In genomic region chr3:134666466-134666865, GRCh38 we compare ENCODE assay signal across 15 cellular contexts. TPM values are rescaled to one million over a fixed set of nuclear protein-coding genes. Genes with fewer than 3 reads are reported as not detected.
DNase-seq lines count a peak whose midpoint lies in the region; ATAC-seq lines count a peak whose summit lies in the region.
"Had no signal": no experiment of that assay in that cellular context is flagged by ENCODE, and none has a peak within 500 bp of the region (broad histone marks: within the 10 kb centered on the region; RNA-seq: fewer than 3 reads in every experiment).

No MANE protein-coding gene starts in this region.

- peak; percentile 85 for DNase-seq in AG08395 (ENCODE audit: low spot score)
- DNase-seq in HK-2 (ENCODE audit: unreplicated experiment) = peak; percentile 49
- peak; percentile 50 for DNase-seq in T1000 (lab: John Stamatoyannopoulos, UW)
- DNase-seq in glomerular visceral epithelial cell (ENCODE audit: extremely low spot score) = peak; percentile 52
- DNase-seq in left lobe of liver (ENCODE audit: low spot score) = no peak
- no peak for DNase-seq in stimulated activated CD4-positive, alpha-beta T cell treated with anti-CD3 and anti-CD28 coated beads, Interleukin-4, amount 100 ng/mL, for 4 hours
- no peak for DNase-seq in activated T-cell treated with anti-CD3 and anti-CD28 coated beads for 4 hours
- DNase-seq: activated CD4-positive, alpha-beta T cell treated with anti-CD3 and anti-CD28 coated beads, Interleukin-2, amount 10 ng/mL, durations not matched to agents 24 days and 14 days; effector CD8-positive, alpha-beta T cell; NCI-H1436 treated with DMSO at 0.1 percent for 48 hours; NCI-H524 treated with DMSO at 0.1 percent for 48 hours; PC-9 had no signal

- no peak for ATAC-seq in left lobe of liver
- no peak for ATAC-seq in HG02588 (IDR thresholded peaks at IDR 0.05; ENCODE audit: unreplicated experiment)
- ATAC-seq: GM12878 had no signal

RNA-seq across cellular contexts. Expression of gene KY, which starts 15.6 kb away (rescaled TPM):
- total RNA-seq in left lobe of liver = not detected
- total RNA-seq: activated CD4-positive, alpha-beta T cell treated with anti-CD3 and anti-CD28 coated beads, Interleukin-2, amount 10 ng/mL, durations not matched to agents 24 days and 14 days; activated T-helper 1 cell treated with anti-CD3 and anti-CD28 coated beads, Interleukin-12 subunit alpha, Interleukin-12 subunit beta, Interleukin-2, Interleukin-4 antibody, amounts not matched to agents 30 ng/mL and 10 ng/mL and 1 ng/mL, durations not matched to agents 14 hours and 24 hours and 36 hours; GM12878; PC-9 had no signal

Comparison
In these comparisons a context has a peak if more than half of its experiments do, and no peak if none do; other contexts are left out.
1. DNase-seq: peak in AG08395 (single experiment), HK-2 (single experiment), T1000 (single experiment) and glomerular visceral epithelial cell (single experiment); none in left lobe of liver (single experiment), stimulated activated CD4-positive, alpha-beta T cell treated with anti-CD3 and anti-CD28 coated beads, Interleukin-4, amount 100 ng/mL, for 4 hours (0 of 2) and activated T-cell treated with anti-CD3 and anti-CD28 coated beads for 4 hours (single experiment).